1 cellular context compared by ENCODE assay signal in the genomic region with DNA sequence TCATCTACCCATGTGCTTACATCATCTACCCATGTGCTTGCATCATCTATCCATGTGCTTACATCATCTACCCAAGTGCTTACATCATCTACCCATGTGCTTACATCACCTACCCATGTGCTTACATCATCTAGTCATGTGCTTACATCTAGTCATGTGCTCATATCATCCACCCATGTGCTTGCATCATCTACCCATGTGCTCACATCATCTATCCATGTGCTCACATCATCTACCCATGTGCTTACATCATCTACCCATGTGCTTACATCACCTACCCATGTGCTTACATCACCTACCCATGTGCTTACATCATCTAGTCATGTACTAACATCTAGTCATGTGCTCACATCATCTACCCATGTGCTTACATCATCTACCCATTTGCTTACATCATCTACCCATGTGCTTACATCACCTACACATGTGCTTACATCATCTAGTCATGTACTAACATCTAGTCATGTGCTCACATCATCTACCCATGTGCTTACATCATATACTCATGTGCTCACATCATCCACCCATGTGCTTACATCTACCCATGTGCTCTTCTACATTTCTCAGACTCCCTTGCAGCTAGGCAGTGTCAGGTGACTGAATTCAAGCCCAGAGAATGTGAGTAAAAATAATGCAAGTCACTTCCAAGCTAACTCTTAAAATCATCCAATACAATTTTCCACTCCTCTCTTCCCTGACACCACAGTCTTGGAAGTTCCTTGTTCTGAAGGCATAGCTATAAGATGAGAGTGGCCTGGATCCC.
TF ChIP-seq lines count a peak whose summit lies in the region.

No MANE protein-coding gene starts in this region.

TF ChIP-seq in HEK293, 187 proteins besides CTCF, POLR2A, EP300 and RAD21 (continued from another document):
- TF ChIP-seq, protein P1, sequence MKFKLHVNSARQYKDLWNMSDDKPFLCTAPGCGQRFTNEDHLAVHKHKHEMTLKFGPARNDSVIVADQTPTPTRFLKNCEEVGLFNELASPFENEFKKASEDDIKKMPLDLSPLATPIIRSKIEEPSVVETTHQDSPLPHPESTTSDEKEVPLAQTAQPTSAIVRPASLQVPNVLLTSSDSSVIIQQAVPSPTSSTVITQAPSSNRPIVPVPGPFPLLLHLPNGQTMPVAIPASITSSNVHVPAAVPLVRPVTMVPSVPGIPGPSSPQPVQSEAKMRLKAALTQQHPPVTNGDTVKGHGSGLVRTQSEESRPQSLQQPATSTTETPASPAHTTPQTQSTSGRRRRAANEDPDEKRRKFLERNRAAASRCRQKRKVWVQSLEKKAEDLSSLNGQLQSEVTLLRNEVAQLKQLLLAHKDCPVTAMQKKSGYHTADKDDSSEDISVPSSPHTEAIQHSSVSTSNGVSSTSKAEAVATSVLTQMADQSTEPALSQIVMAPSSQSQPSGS (tag by site-specific recombination; IDR thresholded peaks at IDR 0.05; ENCODE audit: low read depth): peak; percentile 95
- TF ChIP-seq TRIM28 (IDR thresholded peaks at IDR 0.05; ENCODE audit: borderline replicate concordance, low read length) (peak; percentile 69; the same call in 1 of the 2 replicates), GFI1B (tag by site-specific recombination; IDR thresholded peaks at IDR 0.05) (no peak), ZNF558 (tag by site-specific recombination; IDR thresholded peaks at IDR 0.05) (0 out of 2 replicates have a peak, but pooled peaks have one; percentile 52), ZNF169 (tag by site-specific recombination; IDR thresholded peaks at IDR 0.05) (peak; percentile 71; the same call in 1 of the 2 replicates), ZNF692 (tag by site-specific recombination; IDR thresholded peaks at IDR 0.05) (peak; percentile 71), ZFP3 (tag by site-specific recombination; IDR thresholded peaks at IDR 0.05; ENCODE audit: low read depth) (no peak), ZNF785 (tag by site-specific recombination; IDR thresholded peaks at IDR 0.05) (peak; percentile 90)
